In genomic region chr5:55868846-55869245, GRCh38 we compare ENCODE assay signal across 2 cellular contexts.
TF ChIP-seq lines count a peak whose summit lies in the region.

No MANE protein-coding gene starts in this region.

TF ChIP-seq in HCT116, 20 proteins besides CTCF, POLR2A, EP300 and RAD21 (continued from another document):
- TF ChIP-seq ZBTB33 (IDR thresholded peaks at IDR 0.05; ENCODE audit: extremely low read depth, insufficient replicate concordance, low read length) = peak; percentile 38
- peak; percentile 94 for TF ChIP-seq FOSL1 (IDR thresholded peaks at IDR 0.05; ENCODE audit: low read depth)
- no peak for TF ChIP-seq EZH2phosphoT487 (IDR thresholded peaks at IDR 0.05; ENCODE audit: borderline replicate concordance)
- TF ChIP-seq YY1 (IDR thresholded peaks at IDR 0.05; ENCODE audit: extremely low read depth, insufficient replicate concordance, low read depth, low read length) = no peak
- peak; percentile 69 for TF ChIP-seq CEBPB (IDR thresholded peaks at IDR 0.05; ENCODE audit: low read depth)
- peak; percentile 30; the same call in 1 of the 2 replicates for TF ChIP-seq SIN3A (IDR thresholded peaks at IDR 0.05; ENCODE audit: low read depth)
- no peak for TF ChIP-seq TCF7L2 (IDR thresholded peaks at IDR 0.05; ENCODE audit: borderline replicate concordance, extremely low read depth, insufficient read depth, insufficient read length)
- peak; percentile 36; the same call in 1 of the 2 replicates for TF ChIP-seq POLR2AphosphoS5 (IDR thresholded peaks at IDR 0.05; ENCODE audit: low read depth, low read length)
- peak; percentile 81 for TF ChIP-seq SP1 (IDR thresholded peaks at IDR 0.05; ENCODE audit: low read depth)
- TF ChIP-seq ELF1 (IDR thresholded peaks at IDR 0.05; ENCODE audit: borderline replicate concordance, low read depth) = no peak; the same call in 1 of the 2 replicates
- peak; percentile 19; the same call in 1 of the 2 replicates for TF ChIP-seq MAX (IDR thresholded peaks at IDR 0.05)
- peak; percentile 76; the same call in 1 of the 2 replicates for TF ChIP-seq CBX3 (IDR thresholded peaks at IDR 0.05; ENCODE audit: low read depth)

TF ChIP-seq in SK-N-SH treated with all-trans-retinoic acid at 6 μM for 48 hours, 23 proteins besides CTCF, POLR2A, EP300 and RAD21 (continued from another document):
- TF ChIP-seq ZFP3 (CRISPR knock-in tag; IDR thresholded peaks at IDR 0.05) = no peak
- no peak for TF ChIP-seq RARB (CRISPR knock-in tag; IDR thresholded peaks at IDR 0.05)
- no peak for TF ChIP-seq ZNF565 (CRISPR knock-in tag; conservative IDR thresholded peaks at IDR 0.05; ENCODE audit: low read depth)
- no peak for TF ChIP-seq OSR1 (CRISPR knock-in tag; IDR thresholded peaks at IDR 0.05)
- no peak for TF ChIP-seq GLIS3 (CRISPR knock-in tag; IDR thresholded peaks at IDR 0.05)
- no peak for TF ChIP-seq CSDC2 (CRISPR knock-in tag; IDR thresholded peaks at IDR 0.05)
- TF ChIP-seq ZC3H10 (CRISPR knock-in tag; IDR thresholded peaks at IDR 0.05) = no peak
- TF ChIP-seq BACH2 (CRISPR knock-in tag; IDR thresholded peaks at IDR 0.05; ENCODE audit: borderline replicate concordance) = no peak
- TF ChIP-seq ESRRG (CRISPR knock-in tag; IDR thresholded peaks at IDR 0.05) = no peak
- no peak for TF ChIP-seq ZNF70 (CRISPR knock-in tag; IDR thresholded peaks at IDR 0.05)
- no peak for TF ChIP-seq ARNTL (CRISPR knock-in tag; IDR thresholded peaks at IDR 0.05; ENCODE audit: borderline replicate concordance, low read depth)
